ENCODE assay signal across 23 cellular contexts in the genomic region with DNA sequence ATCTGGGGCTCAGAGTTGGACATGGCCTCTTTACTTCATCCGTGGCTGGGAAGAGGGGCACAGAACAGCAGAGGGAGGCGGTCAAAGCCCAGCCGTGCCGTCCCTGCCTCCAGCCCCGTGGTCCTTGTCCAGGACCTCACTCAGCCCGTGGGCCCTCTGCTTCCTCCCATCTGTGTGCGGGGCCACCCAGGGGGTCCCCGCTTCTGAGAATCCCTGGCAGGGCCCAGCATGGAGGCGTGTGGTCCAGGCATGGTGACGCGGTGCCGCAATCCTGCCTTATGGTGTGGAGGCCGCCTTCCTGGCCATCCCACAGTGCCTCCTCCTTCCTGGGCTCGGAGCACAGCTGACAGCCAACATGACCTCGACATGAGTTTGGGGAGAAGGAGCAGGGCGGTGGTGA.
"Had no signal": no experiment of that assay in that cellular context is flagged by ENCODE, and none has a peak within 500 bp of the region (broad histone marks: within the 10 kb centered on the region; RNA-seq: fewer than 3 reads in every experiment).

No MANE protein-coding gene starts in this region.

- FAIRE-seq: HTR-8/SVneo, K562 had no signal

- H3K4me3 ChIP-seq: K562 had no signal

- ATAC-seq: K562 had no signal

- H3K9me3 ChIP-seq: SK-N-SH had no signal

- H3K4me3 Mint-ChIP-seq: IgD-negative memory B cell had no signal

- H3K9me3 Mint-ChIP-seq: IgD-negative memory B cell had no signal

- H3K27me3 Mint-ChIP-seq: IgD-negative memory B cell had no signal

- H3K27ac ChIP-seq: HL-60, KMS-11, RWPE1 had no signal

- DNase-seq: Kasumi-1, MM.1S, NCI-H1092 treated with DMSO at 0.1 percent for 48 hours, NCI-H1436, NCI-H187, NCI-H2029, NCI-H2081 treated with DMSO at 0.1 percent for 48 hours, NCI-H2171, NCI-H226, NCI-H446, NCI-H510A, NCI-H524 treated with DMSO at 0.1 percent for 48 hours, NCI-H69, NCI-H774, SHP77, SK-N-SH, SW 1271 had no signal
